ENCODE assay signal across 1 cellular context in the genomic region with DNA sequence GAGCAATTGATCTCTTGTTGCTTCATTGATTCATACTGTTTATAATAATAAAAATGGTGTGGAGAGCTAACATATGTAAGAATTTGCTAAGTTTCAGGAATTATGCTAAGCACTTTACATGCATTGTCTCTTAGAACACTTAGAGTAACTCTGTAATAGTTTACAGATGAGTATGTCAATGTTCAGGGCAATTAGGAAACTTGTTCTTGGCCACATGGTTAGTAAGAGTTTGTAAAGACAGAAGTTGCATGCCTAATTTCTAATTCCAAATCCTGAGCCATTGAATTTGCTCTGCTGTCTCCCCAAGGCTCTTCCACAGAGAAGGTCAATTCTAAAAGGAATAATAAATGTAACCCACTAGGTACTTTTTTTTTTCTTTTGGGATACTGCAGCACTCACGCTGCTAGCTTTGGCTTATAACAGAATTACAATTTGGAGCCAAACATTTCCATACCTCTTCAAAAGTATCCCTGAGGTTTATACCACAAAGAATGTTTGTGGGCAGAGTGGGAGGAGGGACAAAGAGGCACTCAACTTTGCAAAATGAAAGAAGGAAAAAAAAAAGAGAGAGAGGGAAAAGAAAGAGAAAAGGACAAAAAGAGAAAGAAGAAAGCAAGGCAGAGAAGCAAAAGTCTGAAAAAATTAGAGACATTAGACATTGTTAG.
TF ChIP-seq lines count a peak whose summit lies in the region.

No MANE protein-coding gene starts in this region.

TF ChIP-seq in HepG2, 621 proteins besides CTCF, POLR2A, EP300 and RAD21 (continued from another document):
- TF ChIP-seq, protein P1, sequence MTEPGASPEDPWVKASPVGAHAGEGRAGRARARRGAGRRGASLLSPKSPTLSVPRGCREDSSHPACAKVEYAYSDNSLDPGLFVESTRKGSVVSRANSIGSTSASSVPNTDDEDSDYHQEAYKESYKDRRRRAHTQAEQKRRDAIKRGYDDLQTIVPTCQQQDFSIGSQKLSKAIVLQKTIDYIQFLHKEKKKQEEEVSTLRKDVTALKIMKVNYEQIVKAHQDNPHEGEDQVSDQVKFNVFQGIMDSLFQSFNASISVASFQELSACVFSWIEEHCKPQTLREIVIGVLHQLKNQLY (CRISPR knock-in tag; IDR thresholded peaks at IDR 0.05) = no peak
- TF ChIP-seq, protein P2, sequence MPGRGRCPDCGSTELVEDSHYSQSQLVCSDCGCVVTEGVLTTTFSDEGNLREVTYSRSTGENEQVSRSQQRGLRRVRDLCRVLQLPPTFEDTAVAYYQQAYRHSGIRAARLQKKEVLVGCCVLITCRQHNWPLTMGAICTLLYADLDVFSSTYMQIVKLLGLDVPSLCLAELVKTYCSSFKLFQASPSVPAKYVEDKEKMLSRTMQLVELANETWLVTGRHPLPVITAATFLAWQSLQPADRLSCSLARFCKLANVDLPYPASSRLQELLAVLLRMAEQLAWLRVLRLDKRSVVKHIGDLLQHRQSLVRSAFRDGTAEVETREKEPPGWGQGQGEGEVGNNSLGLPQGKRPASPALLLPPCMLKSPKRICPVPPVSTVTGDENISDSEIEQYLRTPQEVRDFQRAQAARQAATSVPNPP (CRISPR knock-in tag; IDR thresholded peaks at IDR 0.05) = no peak
- TF ChIP-seq ZNF350 (CRISPR knock-in tag; IDR thresholded peaks at IDR 0.05; ENCODE audit: borderline replicate concordance, low read depth) (no peak), ZNF737 (CRISPR knock-in tag; IDR thresholded peaks at IDR 0.05; ENCODE audit: borderline replicate concordance) (no peak), ZNF709 (CRISPR knock-in tag; IDR thresholded peaks at IDR 0.05) (no peak), ZMYM2 (CRISPR knock-in tag; IDR thresholded peaks at IDR 0.05) (no peak), RBFOX2 (IDR thresholded peaks at IDR 0.05; ENCODE audit: low read depth, low read length) (no peak), THAP11 (CRISPR knock-in tag; IDR thresholded peaks at IDR 0.05) (no peak), NFRKB (IDR thresholded peaks at IDR 0.05) (no peak), ARNTL (CRISPR knock-in tag; IDR thresholded peaks at IDR 0.05) (no peak), PHF20 (CRISPR knock-in tag; IDR thresholded peaks at IDR 0.05) (no peak)
- TF ChIP-seq, protein P3, sequence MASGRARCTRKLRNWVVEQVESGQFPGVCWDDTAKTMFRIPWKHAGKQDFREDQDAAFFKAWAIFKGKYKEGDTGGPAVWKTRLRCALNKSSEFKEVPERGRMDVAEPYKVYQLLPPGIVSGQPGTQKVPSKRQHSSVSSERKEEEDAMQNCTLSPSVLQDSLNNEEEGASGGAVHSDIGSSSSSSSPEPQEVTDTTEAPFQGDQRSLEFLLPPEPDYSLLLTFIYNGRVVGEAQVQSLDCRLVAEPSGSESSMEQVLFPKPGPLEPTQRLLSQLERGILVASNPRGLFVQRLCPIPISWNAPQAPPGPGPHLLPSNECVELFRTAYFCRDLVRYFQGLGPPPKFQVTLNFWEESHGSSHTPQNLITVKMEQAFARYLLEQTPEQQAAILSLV (CRISPR knock-in tag; IDR thresholded peaks at IDR 0.05; ENCODE audit: borderline replicate concordance) = no peak
- TF ChIP-seq, protein P4, sequence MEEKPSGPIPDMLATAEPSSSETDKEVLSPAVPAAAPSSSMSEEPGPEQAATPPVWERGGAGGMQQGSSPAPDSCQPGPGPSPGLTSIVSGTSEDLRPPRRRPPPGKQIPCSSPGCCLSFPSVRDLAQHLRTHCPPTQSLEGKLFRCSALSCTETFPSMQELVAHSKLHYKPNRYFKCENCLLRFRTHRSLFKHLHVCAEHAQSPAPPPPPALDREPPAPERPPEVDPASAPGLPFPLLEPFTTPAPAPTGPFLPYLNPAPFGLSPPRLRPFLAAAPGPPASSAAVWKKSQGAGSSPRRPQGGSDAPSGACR (CRISPR knock-in tag; IDR thresholded peaks at IDR 0.05) = no peak
- TF ChIP-seq, protein P5, sequence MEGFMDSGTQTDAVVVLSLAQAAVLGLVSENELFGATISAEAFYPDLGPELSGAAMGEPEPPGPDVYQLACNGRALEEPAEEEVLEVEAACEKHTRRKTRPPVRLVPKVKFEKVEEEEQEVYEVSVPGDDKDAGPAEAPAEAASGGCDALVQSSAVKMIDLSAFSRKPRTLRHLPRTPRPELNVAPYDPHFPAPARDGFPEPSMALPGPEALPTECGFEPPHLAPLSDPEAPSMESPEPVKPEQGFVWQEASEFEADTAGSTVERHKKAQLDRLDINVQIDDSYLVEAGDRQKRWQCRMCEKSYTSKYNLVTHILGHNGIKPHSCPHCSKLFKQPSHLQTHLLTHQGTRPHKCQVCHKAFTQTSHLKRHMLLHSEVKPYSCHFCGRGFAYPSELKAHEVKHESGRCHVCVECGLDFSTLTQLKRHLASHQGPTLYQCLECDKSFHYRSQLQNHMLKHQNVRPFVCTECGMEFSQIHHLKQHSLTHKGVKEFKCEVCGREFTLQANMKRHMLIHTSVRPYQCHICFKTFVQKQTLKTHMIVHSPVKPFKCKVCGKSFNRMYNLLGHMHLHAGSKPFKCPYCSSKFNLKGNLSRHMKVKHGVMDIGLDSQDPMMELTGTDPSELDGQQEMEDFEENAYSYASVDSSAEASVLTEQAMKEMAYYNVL (CRISPR knock-in tag; IDR thresholded peaks at IDR 0.05; ENCODE audit: borderline replicate concordance) = no peak
